Comparison of ENCODE assay signal across 12 cellular contexts in genomic region chr1:117615474-117615873, GRCh38. TPM values are rescaled to one million over a fixed set of nuclear protein-coding genes. Genes with fewer than 3 reads are reported as not detected.
DNase-seq lines count a peak whose midpoint lies in the region; ATAC-seq, FAIRE-seq and TF ChIP-seq lines count a peak whose summit lies in the region.
"Had no signal": no experiment of that assay in that cellular context is flagged by ENCODE, and none has a peak within 500 bp of the region (broad histone marks: within the 10 kb centered on the region; RNA-seq: fewer than 3 reads in every experiment).

No MANE protein-coding gene starts in this region.

- CTCF ChIA-PET in CD8-positive, alpha-beta T cell (lab: Charles Lee) = interaction anchor here (2.0 kb wide), 1 partner anchor 139 kb away, joined by 6 read pairs; no protein-coding TSS in a partner anchor
- CTCF ChIA-PET in HEK293T (lab: Yijun Ruan, JAX) = no interaction called here

- WGBS in sigmoid colon, 2 donors = 48 to 72% methylated on average over 3 of the region's 3 CpGs

- peaks cover 17% of the 10 kb centered on the region for H3K36me3 Mint-ChIP-seq in CD8-positive, alpha-beta T cell

- no peak for TF ChIP-seq CTCF in CD8-positive, alpha-beta T cell (IDR thresholded peaks at IDR 0.05)
- no peak for TF ChIP-seq CTCF in OCI-LY1 (IDR thresholded peaks at IDR 0.05; ENCODE audit: low read length)
- no peak for TF ChIP-seq CTCF in coronary artery (IDR thresholded peaks at IDR 0.05)
- TF ChIP-seq CTCF in sigmoid colon (IDR thresholded peaks at IDR 0.05) = no peak
- TF ChIP-seq CTCF in BE2C (IDR thresholded peaks at IDR 0.05; ENCODE audit: low read depth, low read length) = no peak

- H3K9me3 ChIP-seq in CD8-positive, alpha-beta T cell (ENCODE audit: low read length) = no peaks in the 10 kb centered on the region
- H3K9me3 ChIP-seq in OCI-LY1 (ENCODE audit: low read length) (no peaks in the 10 kb centered on the region), sigmoid colon (no peaks in the 10 kb centered on the region), BE2C (no peaks in the 10 kb centered on the region)

- peaks cover 15% of the 10 kb centered on the region for H3K27me3 Mint-ChIP-seq in CD8-positive, alpha-beta T cell (ENCODE audit: low read depth)
- H3K27me3 Mint-ChIP-seq: dendritic cell treated with granulocyte-macrophage colony-stimulating factor and Interleukin-4, amounts not matched to agents 40 ng/mL and 50 ng/mL, for 4 days had no signal

- DNase-seq in CD8-positive, alpha-beta T cell = peak in 6 of 7 experiments; percentile 13 to 63 (median 40)
- DNase-seq in coronary artery (ENCODE audit: low spot score) = peak; percentile 9
- DNase-seq in HEK293T (ENCODE audit: extremely low spot score) = no peak
- no peak for DNase-seq in sigmoid colon
- no peak for DNase-seq in frontal cortex (ENCODE audit: low spot score in 2 of 2)
- DNase-seq in BE2C = no peak
- DNase-seq: Calu3, Karpas-422, nephron progenitor cell had no signal

- H3K4me3 Mint-ChIP-seq in CD8-positive, alpha-beta T cell = peak overlapping the region; percentile 30
- H3K4me3 Mint-ChIP-seq: dendritic cell treated with granulocyte-macrophage colony-stimulating factor and Interleukin-4, amounts not matched to agents 40 ng/mL and 50 ng/mL, for 4 days; nephron progenitor cell had no signal

- intact Hi-C loops in CD8-positive, alpha-beta T cell (cut with DNase I, micrococcal nuclease) = no loop called here
- intact Hi-C loops in sigmoid colon (cut with DNase I) = no loop called here

- peaks cover 62% of the 10 kb centered on the region for H3K4me1 Mint-ChIP-seq in CD8-positive, alpha-beta T cell (ENCODE audit: low read depth)

- H3K36me3 ChIP-seq in CD8-positive, alpha-beta T cell (ENCODE audit: insufficient read depth, low read length) = no peaks in the 10 kb centered on the region
- no peaks in the 10 kb centered on the region; the same call in 1 of the 2 replicates for H3K36me3 ChIP-seq in OCI-LY1 (ENCODE audit: insufficient read depth, low read length)
- no peaks in the 10 kb centered on the region for H3K36me3 ChIP-seq in sigmoid colon
- no peaks in the 10 kb centered on the region for H3K36me3 ChIP-seq in BE2C

- no peak overlapping the region for H2AFZ ChIP-seq in OCI-LY1 (ENCODE audit: low read length)

- H3K27ac Mint-ChIP-seq in CD8-positive, alpha-beta T cell = no peak overlapping the region
- H3K27ac Mint-ChIP-seq: dendritic cell treated with granulocyte-macrophage colony-stimulating factor and Interleukin-4, amounts not matched to agents 40 ng/mL and 50 ng/mL, for 4 days; nephron progenitor cell had no signal

- no peak for TF ChIP-seq POLR2A in sigmoid colon (IDR thresholded peaks at IDR 0.05)

- POLR2A ChIA-PET in CD8-positive, alpha-beta T cell (lab: Charles Lee) = no interaction called here
- POLR2A ChIA-PET in HEK293T (lab: Yijun Ruan, JAX) = no interaction called here

- ATAC-seq in CD8-positive, alpha-beta T cell = peak; percentile 73
- ATAC-seq in GM19452 (IDR thresholded peaks at IDR 0.05; ENCODE audit: unreplicated experiment) = peak; percentile 47

- peaks cover 11% of the 10 kb centered on the region for H3K4me1 ChIP-seq in CD8-positive, alpha-beta T cell (ENCODE audit: insufficient read depth, low read length)
- H3K4me1 ChIP-seq in OCI-LY1 (ENCODE audit: insufficient read depth, low read length, severe bottlenecking) = peaks cover 65% of the 10 kb centered on the region
- H3K4me1 ChIP-seq in sigmoid colon = peaks cover 0 to 36% (median 28%) of the 10 kb centered on the region in 4 donors
- H3K4me1 ChIP-seq in BE2C = no peaks in the 10 kb centered on the region

- FAIRE-seq in frontal cortex (lab: Jason Lieb, UNC) = no peak

- no peaks in the 10 kb centered on the region for H4K20me1 ChIP-seq in OCI-LY1 (ENCODE audit: insufficient read depth, low read length)

- H3K9me2 ChIP-seq in OCI-LY1 (ENCODE audit: low read depth, low read length) = no peaks in the 10 kb centered on the region

- H3F3A ChIP-seq in OCI-LY1 (ENCODE audit: insufficient read depth, low read length) = no peaks in the 10 kb centered on the region

- H3K27ac ChIP-seq in CD8-positive, alpha-beta T cell (ENCODE audit: low read depth, low read length) = no peak overlapping the region
- H3K27ac ChIP-seq in OCI-LY1 (ENCODE audit: low read depth, low read length, poor library complexity, severe bottlenecking) = no peak overlapping the region
- no peak overlapping the region for H3K27ac ChIP-seq in coronary artery
- H3K27ac ChIP-seq in sigmoid colon = peak overlapping the region in 1 of 4 donors; percentile 29

- no peaks in the 10 kb centered on the region for H3K27me3 ChIP-seq in CD8-positive, alpha-beta T cell (ENCODE audit: insufficient read depth, low read length)
- H3K27me3 ChIP-seq in OCI-LY1 (ENCODE audit: insufficient read depth, low read length) (no peaks in the 10 kb centered on the region), sigmoid colon (no peaks in the 10 kb centered on the region), BE2C (peaks cover 17% of the 10 kb centered on the region)

- no peak overlapping the region for H3K9ac ChIP-seq in OCI-LY1 (ENCODE audit: low read length)

- no peak for TF ChIP-seq EP300 in sigmoid colon (IDR thresholded peaks at IDR 0.05)

- H3K4me2 ChIP-seq in OCI-LY1 (ENCODE audit: low read length) = peak overlapping the region; percentile 0; the same call in 1 of the 2 replicates

- no peak overlapping the region for H3K4me3 ChIP-seq in CD8-positive, alpha-beta T cell (ENCODE audit: low read depth, low read length)
- H3K4me3 ChIP-seq in OCI-LY1 (ENCODE audit: low read depth, low read length, poor library complexity, severe bottlenecking) = no peak overlapping the region
- no peak overlapping the region for H3K4me3 ChIP-seq in coronary artery
- no peak overlapping the region for H3K4me3 ChIP-seq in sigmoid colon
- no peak overlapping the region for H3K4me3 ChIP-seq in BE2C (ENCODE audit: low read depth, low read length)

- H3K9me3 Mint-ChIP-seq in CD8-positive, alpha-beta T cell = no peaks in the 10 kb centered on the region
- H3K9me3 Mint-ChIP-seq: dendritic cell treated with granulocyte-macrophage colony-stimulating factor and Interleukin-4, amounts not matched to agents 40 ng/mL and 50 ng/mL, for 4 days; nephron progenitor cell had no signal

- 0 out of 2 replicates have a peak, but pooled peaks cover 3% of the 10 kb centered on the region for H3K79me2 ChIP-seq in OCI-LY1 (ENCODE audit: insufficient read depth, low read length)

TF ChIP-seq in HEK293T, 16 proteins besides CTCF, POLR2A, EP300 and RAD21:
- TF ChIP-seq FOXM1 (IDR thresholded peaks at IDR 0.05; ENCODE audit: borderline replicate concordance) = no peak
- no peak for TF ChIP-seq TARDBP (IDR thresholded peaks at IDR 0.05)
- TF ChIP-seq ZNF384 (IDR thresholded peaks at IDR 0.05) = no peak
- TF ChIP-seq CTBP1 (IDR thresholded peaks at IDR 0.05; ENCODE audit: borderline replicate concordance) = no peak

RNA-seq across cellular contexts. Expression of gene TENT5C, which starts 9.6 kb away (rescaled TPM):
- total RNA-seq in CD8-positive, alpha-beta T cell = 100 to 1,000 TPM; 146 to 150 TPM
- 1 to 10 TPM; 2.8 to 7.1 (median 5.1) TPM for total RNA-seq in sigmoid colon
- polyA plus RNA-seq in sigmoid colon = 10 to 100 TPM in 1 of 3 donors, 1 to 10 TPM in 2; 4.2 to 10.3 (median 9.9) TPM
- 4.9 TPM for total RNA-seq in frontal cortex
- not detected for polyA plus RNA-seq in BE2C (2012; ENCODE audit: insufficient read depth, insufficient read length, low read depth)

Comparison
In these comparisons a context has a peak if more than half of its experiments do, and no peak if none do; other contexts are left out.
1. DNase-seq: peak in CD8-positive, alpha-beta T cell (6 of 7) and coronary artery (single experiment); none in HEK293T (single experiment), sigmoid colon (single experiment), frontal cortex (0 of 2) and BE2C (single experiment).
2. RNA of gene TENT5C, which starts 9.6 kb away (total RNA-seq): 146 to 150 TPM in CD8-positive, alpha-beta T cell; 2.8 to 7.1 TPM in sigmoid colon and 4.9 TPM in frontal cortex (single experiment); every median in the first group is over 10 times any median in the second.